ENCODE assay signal across 8 cellular contexts in the genomic region with DNA sequence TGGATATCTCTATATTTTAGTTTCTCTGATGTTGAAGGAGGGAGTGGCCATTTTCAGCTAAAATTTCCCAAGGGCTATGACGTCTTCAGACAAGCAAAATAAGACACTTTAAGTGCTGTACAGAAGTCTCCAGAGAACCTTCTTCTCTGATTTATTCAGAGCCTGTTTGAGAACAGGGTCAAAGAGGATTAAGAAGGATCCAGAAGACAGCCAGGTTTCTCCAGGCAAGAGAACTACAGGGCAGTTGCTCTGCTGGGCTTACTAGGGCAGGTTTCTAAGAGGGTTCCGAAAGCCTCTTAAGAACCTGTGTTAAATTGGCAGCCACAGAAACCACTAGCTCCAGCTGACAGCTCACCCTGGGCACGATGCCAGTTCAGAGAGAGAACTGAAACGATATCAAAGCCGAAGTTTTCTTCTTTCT. TPM values are rescaled to one million over a fixed set of nuclear protein-coding genes. Genes with fewer than 3 reads are reported as not detected.
DNase-seq lines count a peak whose midpoint lies in the region; ATAC-seq and TF ChIP-seq lines count a peak whose summit lies in the region.

No MANE protein-coding gene starts in this region.

- H3K79me1 ChIP-seq in H9 (ENCODE audit: insufficient read depth, low read depth, low read length, poor library complexity, severe bottlenecking): no peaks in the 10 kb centered on the region

- H3K9me2 ChIP-seq in SK-N-SH: no peaks in the 10 kb centered on the region; the same call in 1 of the 2 replicates

- no TSS peak for BruUV-seq in Calu3 (replicated peaks; lab: Mats Ljungman, UMichigan)

- POLR2A ChIA-PET in SK-N-SH (lab: Yijun Ruan, JAX): no interaction called here

- no peak overlapping the region for H2BK120ac ChIP-seq in H9 (ENCODE audit: low read depth, low read length, poor library complexity, severe bottlenecking)

- no peak overlapping the region for H3T11ph ChIP-seq in H9 (ENCODE audit: low read length)

- H3K27me3 Mint-ChIP-seq in Calu3 (ENCODE audit: unreplicated experiment) (no peaks in the 10 kb centered on the region), H9 (ENCODE audit: low read depth) (no peaks in the 10 kb centered on the region; the same call in 1 of the 2 replicates)
- H3K27me3 Mint-ChIP-seq in activated naive CD8-positive, alpha-beta T cell treated with anti-CD3 and anti-CD28 coated beads for 36 hours: peaks cover 18% of the 10 kb centered on the region

- peaks cover 2 to 11% of the 10 kb centered on the region in 2 experiments for H3K36me3 ChIP-seq in SK-N-SH (replicated peaks in 1 of 2; ENCODE audit: control insufficient read depth in 1 of 2, insufficient read depth in 2 of 2, low read length in 1 of 2)

- H3K27ac Mint-ChIP-seq in Calu3 (ENCODE audit: unreplicated experiment): no peak overlapping the region
- peak overlapping the region; percentile 52 for H3K27ac Mint-ChIP-seq in activated naive CD8-positive, alpha-beta T cell treated with anti-CD3 and anti-CD28 coated beads for 36 hours
- no peak overlapping the region; a peak in 1 of 7 replicates for H3K27ac Mint-ChIP-seq in H9

- no peak overlapping the region for H2BK5ac ChIP-seq in H9 (ENCODE audit: insufficient read length, low read length)

- no peak for TF ChIP-seq CTCF in Calu3 (IDR thresholded peaks at IDR 0.05; ENCODE audit: unreplicated experiment)
- TF ChIP-seq CTCF in SK-N-SH (IDR thresholded peaks at IDR 0.05): no peak
- TF ChIP-seq CTCF in H9 (conservative IDR thresholded peaks at IDR 0.05): no peak

- peak overlapping the region; percentile 68 to 75; a peak in 3 of 4 replicates for H3K27ac ChIP-seq in SK-N-SH (ENCODE audit: low read depth in 2 of 2, low read length in 1 of 2)
- no peak overlapping the region for H3K27ac ChIP-seq in H9 (ENCODE audit: insufficient read length, low read depth, low read length)

- no peak overlapping the region for H4K8ac ChIP-seq in H9 (replicated peaks; ENCODE audit: insufficient read length, low read depth, low read length)

- TF ChIP-seq EP300 in SK-N-SH (IDR thresholded peaks at IDR 0.05; ENCODE audit: borderline replicate concordance in 1 of 2, low read depth in 1 of 2, low read length in 1 of 2): no peak

- H3K4me3 Mint-ChIP-seq in Calu3 (ENCODE audit: low read depth, unreplicated experiment) (no peak overlapping the region), H9 (no peak overlapping the region)
- H3K4me3 Mint-ChIP-seq in activated naive CD8-positive, alpha-beta T cell treated with anti-CD3 and anti-CD28 coated beads for 36 hours: peak overlapping the region; percentile 32

- H3F3A ChIP-seq in SK-N-SH (replicated peaks; ENCODE audit: insufficient read depth): no peaks in the 10 kb centered on the region

- intact Hi-C loops in Calu3 (cut with micrococcal nuclease; ENCODE audit: unreplicated experiment): no loop called here
- intact Hi-C loops in left ventricle myocardium superior (cut with micrococcal nuclease): no loop called here

- no peak overlapping the region for H2BK20ac ChIP-seq in H9 (ENCODE audit: low read depth, low read length, poor library complexity, severe bottlenecking)

- H3K18ac ChIP-seq in H9 (ENCODE audit: insufficient read length, low read depth, low read length): no peak overlapping the region

- H3K9ac ChIP-seq in SK-N-SH (peak overlapping the region; percentile 51; the same call in 1 of the 2 replicates), H9 (ENCODE audit: extremely low read depth, insufficient read length, low read length) (no peak overlapping the region)

- no peaks in the 10 kb centered on the region for H3K36me3 Mint-ChIP-seq in Calu3 (ENCODE audit: insufficient read depth, unreplicated experiment)
- peaks cover 4% of the 10 kb centered on the region for H3K36me3 Mint-ChIP-seq in activated naive CD8-positive, alpha-beta T cell treated with anti-CD3 and anti-CD28 coated beads for 36 hours
- H3K36me3 Mint-ChIP-seq in H9 (ENCODE audit: insufficient read depth in 1 of 3, low read depth in 3 of 3): no peaks in the 10 kb centered on the region

- no peaks in the 10 kb centered on the region for H4K20me1 ChIP-seq in SK-N-SH (ENCODE audit: insufficient read depth)
- H4K20me1 ChIP-seq in H9 (ENCODE audit: control insufficient read depth, insufficient read depth, insufficient read length): no peaks in the 10 kb centered on the region

- H3K14ac ChIP-seq in H9 (ENCODE audit: insufficient read depth, low read length): no peak overlapping the region

- H3K27me3 ChIP-seq in SK-N-SH (ENCODE audit: insufficient read depth) (no peaks in the 10 kb centered on the region), H9 (ENCODE audit: insufficient read depth, low read length) (no peaks in the 10 kb centered on the region)

- H3K4me1 ChIP-seq in SK-N-SH (ENCODE audit: control insufficient read depth in 1 of 2, insufficient read depth in 2 of 2, low read depth in 1 of 2, low read length in 1 of 2) (peaks cover 9 to 11% of the 10 kb centered on the region in 2 experiments; a peak in 3 of 4 replicates), H9 (ENCODE audit: insufficient read depth, low read length) (no peaks in the 10 kb centered on the region)

- H3K4me3 ChIP-seq in SK-N-SH (ENCODE audit: low read depth in 2 of 2, low read length in 1 of 2): peak overlapping the region; percentile 45 to 55; a peak in 3 of 4 replicates

- no peak overlapping the region for H3K4ac ChIP-seq in H9 (ENCODE audit: low read depth, low read length)

- H3K4me1 Mint-ChIP-seq in Calu3 (ENCODE audit: low read depth, unreplicated experiment): peaks cover 38% of the 10 kb centered on the region
- peaks cover 33% of the 10 kb centered on the region for H3K4me1 Mint-ChIP-seq in activated naive CD8-positive, alpha-beta T cell treated with anti-CD3 and anti-CD28 coated beads for 36 hours
- H3K4me1 Mint-ChIP-seq in H9: peaks cover 3 to 4% of the 10 kb centered on the region in 2 experiments; a peak in 2 of 4 replicates

- WGBS in SK-N-SH (ENCODE audit: low lambda C conversion rate): 10% methylated on average over 5 of the region's 5 CpGs
- no CpG with 5 or more reads among the region's 5 CpGs for WGBS in H9 (ENCODE audit: extremely low coverage, insufficient read length, low lambda C conversion rate)

- CTCF ChIA-PET in Calu3 (lab: Charles Lee): no interaction called here
- CTCF ChIA-PET in SK-N-SH (lab: Yijun Ruan, JAX): no interaction called here

- H2BK15ac ChIP-seq in H9 (ENCODE audit: low read depth, low read length): no peak overlapping the region

- DNase-seq in Calu3 (peak; percentile 70), HT-29 (ENCODE audit: low spot score) (peak; percentile 63), SK-N-SH (peak; percentile 9), left ventricle myocardium superior (peak; percentile 82), H9 (no peak)
- peak; percentile 80 for DNase-seq in activated naive CD8-positive, alpha-beta T cell treated with anti-CD3 and anti-CD28 coated beads for 36 hours
- DNase-seq in stimulated activated CD4-positive, alpha-beta T cell treated with anti-CD3 and anti-CD28 coated beads, Interleukin-12 subunit alpha, Interleukin-12 subunit beta, amount 100 ng/mL, for 24 hours (ENCODE audit: low read depth in 2 of 2): peak; percentile 55 to 63

- H3K9me3 Mint-ChIP-seq in Calu3 (ENCODE audit: low read depth, unreplicated experiment) (no peaks in the 10 kb centered on the region), H9 (no peaks in the 10 kb centered on the region)
- peaks cover 7% of the 10 kb centered on the region for H3K9me3 Mint-ChIP-seq in activated naive CD8-positive, alpha-beta T cell treated with anti-CD3 and anti-CD28 coated beads for 36 hours

- H3K9me3 ChIP-seq in SK-N-SH: no peaks in the 10 kb centered on the region
- no peaks in the 10 kb centered on the region for H3K9me3 ChIP-seq in H9 (ENCODE audit: control insufficient read depth, low read depth, low read length)

- no peak overlapping the region for H4K5ac ChIP-seq in H9 (ENCODE audit: insufficient read length, low read depth, low read length)

- H3K23me2 ChIP-seq in H9 (ENCODE audit: insufficient read length, low read depth, low read length, poor library complexity, severe bottlenecking): no peaks in the 10 kb centered on the region

- H2BK12ac ChIP-seq in H9 (ENCODE audit: insufficient read length, low read depth, low read length): no peak overlapping the region

- H3K79me2 ChIP-seq in SK-N-SH (ENCODE audit: insufficient read depth): no peaks in the 10 kb centered on the region
- H3K79me2 ChIP-seq in H9 (ENCODE audit: insufficient read depth, low read length): no peaks in the 10 kb centered on the region

- no peak overlapping the region for H4K91ac ChIP-seq in H9 (ENCODE audit: insufficient read length, low read depth, low read length)

- H3K56ac ChIP-seq in H9 (ENCODE audit: insufficient read length, low read depth, low read length): no peak overlapping the region

- H2AK5ac ChIP-seq in H9 (ENCODE audit: insufficient read length, low read length): no peak overlapping the region

- no peak overlapping the region for H3K23ac ChIP-seq in H9 (ENCODE audit: insufficient read length, low read depth, low read length)

- ATAC-seq in GM21360 (IDR thresholded peaks at IDR 0.05; ENCODE audit: unreplicated experiment) (peak; percentile 97), left ventricle myocardium superior (peak; percentile 76)

- H2AFZ ChIP-seq in SK-N-SH (ENCODE audit: low read depth) (0 out of 2 replicates have a peak overlapping the region, but pooled peaks have one; percentile 7), H9 (ENCODE audit: low read length) (no peak overlapping the region)

- peak overlapping the region; percentile 77 for H3K4me2 ChIP-seq in SK-N-SH
- H3K4me2 ChIP-seq in H9 (ENCODE audit: insufficient read depth, insufficient read length, low read length): no peak overlapping the region

- no peak for TF ChIP-seq RAD21 in SK-N-SH (IDR thresholded peaks at IDR 0.05; ENCODE audit: low read length)

RNA-seq across cellular contexts. Expression of a gene that starts 1.2 kb away (rescaled TPM):
- total RNA-seq in Calu3 (2022) (0.64 TPM in 1 of 2 replicates, not detected in the other), left ventricle myocardium superior (295 TPM), H9 (2021) (not detected in 2 replicates)
- 0.21 and 0.64 TPM in 2 replicates for total RNA-seq in HT-29 (2014; rRNA removed; shearing (Covaris generic))
- 76.2 and 109 TPM in 2 replicates for polyA plus RNA-seq in SK-N-SH (2012; rRNA removed)
- polyA plus RNA-seq in SK-N-SH (2012; cell fraction: cytosol; rRNA removed): 103 and 113 TPM in 2 replicates
- polyA plus RNA-seq in SK-N-SH (2012; cell fraction: nucleus; rRNA removed): 41.9 and 53.5 TPM in 2 replicates
- total RNA-seq in activated naive CD8-positive, alpha-beta T cell treated with anti-CD3 and anti-CD28 coated beads for 36 hours: not detected

RNA-seq across cellular contexts. Expression of a gene that starts 41.1 kb away (rescaled TPM):
- total RNA-seq in Calu3 (2022) (not detected in 2 replicates), left ventricle myocardium superior (3.3 TPM), H9 (2021) (not detected in 2 replicates)
- not detected in 2 replicates for total RNA-seq in HT-29 (2014; rRNA removed; shearing (Covaris generic))
- not detected in 2 replicates for polyA plus RNA-seq in SK-N-SH (2012; rRNA removed)
- polyA plus RNA-seq in SK-N-SH (2012; cell fraction: cytosol; rRNA removed): 0.01 TPM in 2 replicates
- polyA plus RNA-seq in SK-N-SH (2012; cell fraction: nucleus; rRNA removed): 0.01 TPM in 1 of 2 replicates, not detected in the other
- total RNA-seq in activated naive CD8-positive, alpha-beta T cell treated with anti-CD3 and anti-CD28 coated beads for 36 hours: not detected

RNA-seq across cellular contexts. Expression of a gene that starts 53.9 kb away (rescaled TPM):
- 0.17 and 2.3 TPM in 2 replicates for total RNA-seq in Calu3 (2022)
- 0.28 and 0.37 TPM in 2 replicates for total RNA-seq in HT-29 (2014; rRNA removed; shearing (Covaris generic))
- polyA plus RNA-seq in SK-N-SH (2012; rRNA removed): 0.64 and 1.1 TPM in 2 replicates
- 1.2 and 1.7 TPM in 2 replicates for polyA plus RNA-seq in SK-N-SH (2012; cell fraction: cytosol; rRNA removed)
- polyA plus RNA-seq in SK-N-SH (2012; cell fraction: nucleus; rRNA removed): 0.22 and 0.58 TPM in 2 replicates
- total RNA-seq in activated naive CD8-positive, alpha-beta T cell treated with anti-CD3 and anti-CD28 coated beads for 36 hours: 1 to 10 TPM; 1.3 to 1.6 TPM
- 0.25 TPM for total RNA-seq in left ventricle myocardium superior
- total RNA-seq in H9 (2021): not detected in 2 replicates

Comparison
In these comparisons a context has a peak if more than half of its experiments do, and no peak if none do; other contexts are left out.
1. RNA of a gene that starts 1.2 kb away (total RNA-seq): 295 TPM in left ventricle myocardium superior (single experiment); 0.21 to 0.64 TPM in HT-29, 0.64 TPM in Calu3, not detected in activated naive CD8-positive, alpha-beta T cell treated with anti-CD3 and anti-CD28 coated beads for 36 hours and not detected in H9; every median in the first group is over 100 times any median in the second.